Comparison of ENCODE assay signal across 1 cellular context in genomic region chr14:76767681-76768055, GRCh38.
TF ChIP-seq lines count a peak whose summit lies in the region.

No MANE protein-coding gene starts in this region.

TF ChIP-seq in WTC11, 78 proteins besides CTCF, POLR2A, EP300 and RAD21 (continued from another document):
- no peak for TF ChIP-seq RORB (CRISPR knock-in tag; IDR thresholded peaks at IDR 0.05)
- no peak for TF ChIP-seq ZBTB21 (CRISPR knock-in tag; IDR thresholded peaks at IDR 0.05; ENCODE audit: borderline replicate concordance)
- TF ChIP-seq SP1 (CRISPR knock-in tag; conservative IDR thresholded peaks at IDR 0.05): no peak
- TF ChIP-seq ZNF138 (CRISPR knock-in tag; conservative IDR thresholded peaks at IDR 0.05): no peak
TF ChIP-seq in WTC11: peak in this region for 0.
